15 cellular contexts compared by ENCODE assay signal in genomic region chr2:40283111-40283909, GRCh38.
DNase-seq lines count a peak whose midpoint lies in the region; ATAC-seq and TF ChIP-seq lines count a peak whose summit lies in the region.
"Had no signal": no experiment of that assay in that cellular context is flagged by ENCODE, and none has a peak within 500 bp of the region (broad histone marks: within the 10 kb centered on the region; RNA-seq: fewer than 3 reads in every experiment).

No MANE protein-coding gene starts in this region.

- no peaks in the 10 kb centered on the region for H4K20me1 ChIP-seq in hepatocyte (ENCODE audit: insufficient read depth, poor library complexity, severe bottlenecking)

- H3K9ac ChIP-seq in stomach smooth muscle (ENCODE audit: low read length in 2 of 2), result peak overlapping the region in 1 of 2 donors; percentile 31

- no peak for TF ChIP-seq EP300 in gastroesophageal sphincter (IDR thresholded peaks at IDR 0.05)

- no peaks in the 10 kb centered on the region for H3K79me2 ChIP-seq in hepatocyte

- H3K4me1 ChIP-seq in gastroesophageal sphincter (peaks cover 6 to 93% (median 14%) of the 10 kb centered on the region in 3 donors), stomach smooth muscle (ENCODE audit: control insufficient read depth, insufficient read depth, low read length) (peaks cover 24% of the 10 kb centered on the region), hepatocyte (ENCODE audit: insufficient read depth) (peaks cover 3% of the 10 kb centered on the region), HAP-1 (no peaks in the 10 kb centered on the region)

- no peak overlapping the region for H3K4me2 ChIP-seq in hepatocyte

- no peak for TF ChIP-seq POLR2A in gastroesophageal sphincter (IDR thresholded peaks at IDR 0.05)

- in situ Hi-C loops in HAP-1 (cut with MboI; ENCODE audit: low sequenced_read_pairs), result no loop called here

- DNase-seq in DMS53 (lab: John Stamatoyannopoulos, UW) (peak; percentile 5), DMS53 treated with DMSO at 0.1 percent for 48 hours (lab: John Stamatoyannopoulos, UW; ENCODE audit: unreplicated experiment) (no peak), NAMALWA (ENCODE audit: low spot score) (peak; percentile 21), hepatocyte (ENCODE audit: low spot score) (no peak), HAP-1 (ENCODE audit: low spot score in 2 of 2) (no peak), NCI-H1436 (lab: John Stamatoyannopoulos, UW) (no peak)
- DNase-seq: activated CD8-positive, alpha-beta T cell treated with anti-CD3 and anti-CD28 coated beads for 36 hours; activated naive CD4-positive, alpha-beta T cell; MG63; naive thymus-derived CD8-positive, alpha-beta T cell; NCI-H2227 treated with DMSO at 0.1 percent for 48 hours; T-helper 9 cell had no signal

- ATAC-seq in gastroesophageal sphincter, result no peak
- ATAC-seq: activated CD8-positive, alpha-beta T cell treated with anti-CD3 and anti-CD28 coated beads for 36 hours; naive thymus-derived CD8-positive, alpha-beta T cell had no signal

- H3K9me2 ChIP-seq in hepatocyte (replicated peaks; ENCODE audit: insufficient read depth), result no peaks in the 10 kb centered on the region

- TF ChIP-seq CTCF in gastroesophageal sphincter (IDR thresholded peaks at IDR 0.05) (no peak), hepatocyte (IDR thresholded peaks at IDR 0.05; ENCODE audit: poor library complexity) (no peak)

- H3K4me3 ChIP-seq in gastroesophageal sphincter, result no peak overlapping the region
- peak overlapping the region; percentile 26 to 47 for H3K4me3 ChIP-seq in stomach smooth muscle (ENCODE audit: low read length in 2 of 2)
- H3K4me3 ChIP-seq in hepatocyte, result no peak overlapping the region
- H3K4me3 ChIP-seq in HAP-1, result no peak overlapping the region

- H3K27me3 ChIP-seq in gastroesophageal sphincter, result no peaks in the 10 kb centered on the region
- no peaks in the 10 kb centered on the region for H3K27me3 ChIP-seq in stomach smooth muscle (ENCODE audit: control insufficient read depth in 1 of 2, insufficient read depth in 2 of 2, low read length in 2 of 2)
- no peaks in the 10 kb centered on the region for H3K27me3 ChIP-seq in hepatocyte
- H3K27me3 ChIP-seq in HAP-1 (ENCODE audit: low read depth), result no peaks in the 10 kb centered on the region
- H3K27me3 ChIP-seq: MG63 had no signal

- WGBS in gastroesophageal sphincter (ENCODE audit: low coverage in 1 of 2), 2 donors, result 52 to 64% methylated on average over 5 to 7 of the region's 7 CpGs
- 80% methylated on average over 7 of the region's 7 CpGs for WGBS in hepatocyte (ENCODE audit: low lambda C conversion rate, missing lambda C conversion rate)

- H3K27ac ChIP-seq in gastroesophageal sphincter, result peak overlapping the region; percentile 75 to 93 (median 86)
- peak overlapping the region; percentile 38 for H3K27ac ChIP-seq in stomach smooth muscle (ENCODE audit: low read length)
- H3K27ac ChIP-seq in hepatocyte, result no peak overlapping the region
- H3K27ac ChIP-seq: 22Rv1 had no signal

- H2AFZ ChIP-seq in hepatocyte, result no peak overlapping the region

- no peaks in the 10 kb centered on the region for H3K9me3 ChIP-seq in gastroesophageal sphincter
- H3K9me3 ChIP-seq in stomach smooth muscle (ENCODE audit: control insufficient read depth in 2 of 2, low read length in 2 of 2), result no peaks in the 10 kb centered on the region
- no peaks in the 10 kb centered on the region for H3K9me3 ChIP-seq in hepatocyte (ENCODE audit: low read depth)
- H3K9me3 ChIP-seq in HAP-1, result no peaks in the 10 kb centered on the region
- H3K9me3 ChIP-seq: MG63 had no signal

- H3K36me3 ChIP-seq in gastroesophageal sphincter (no peaks in the 10 kb centered on the region), stomach smooth muscle (ENCODE audit: control insufficient read depth in 2 of 2, insufficient read depth in 2 of 2, low read length in 2 of 2) (no peaks in the 10 kb centered on the region), hepatocyte (replicated peaks; ENCODE audit: insufficient read depth, low read depth) (no peaks in the 10 kb centered on the region), HAP-1 (replicated peaks) (no peaks in the 10 kb centered on the region)
- H3K36me3 ChIP-seq: MG63 had no signal

Comparison
In these comparisons a context has a peak if more than half of its experiments do, and no peak if none do; other contexts are left out.
1. DNase-seq: peak in DMS53 (single experiment) and NAMALWA (single experiment); none in DMS53 treated with DMSO at 0.1 percent for 48 hours (single experiment), hepatocyte (single experiment), HAP-1 (0 of 2) and NCI-H1436 (single experiment).
2. H3K4me3 ChIP-seq: peak in stomach smooth muscle (2 of 2); none in gastroesophageal sphincter (0 of 2), hepatocyte (single experiment) and HAP-1 (single experiment).